ENCODE assay signal across 12 cellular contexts in the genomic region with DNA sequence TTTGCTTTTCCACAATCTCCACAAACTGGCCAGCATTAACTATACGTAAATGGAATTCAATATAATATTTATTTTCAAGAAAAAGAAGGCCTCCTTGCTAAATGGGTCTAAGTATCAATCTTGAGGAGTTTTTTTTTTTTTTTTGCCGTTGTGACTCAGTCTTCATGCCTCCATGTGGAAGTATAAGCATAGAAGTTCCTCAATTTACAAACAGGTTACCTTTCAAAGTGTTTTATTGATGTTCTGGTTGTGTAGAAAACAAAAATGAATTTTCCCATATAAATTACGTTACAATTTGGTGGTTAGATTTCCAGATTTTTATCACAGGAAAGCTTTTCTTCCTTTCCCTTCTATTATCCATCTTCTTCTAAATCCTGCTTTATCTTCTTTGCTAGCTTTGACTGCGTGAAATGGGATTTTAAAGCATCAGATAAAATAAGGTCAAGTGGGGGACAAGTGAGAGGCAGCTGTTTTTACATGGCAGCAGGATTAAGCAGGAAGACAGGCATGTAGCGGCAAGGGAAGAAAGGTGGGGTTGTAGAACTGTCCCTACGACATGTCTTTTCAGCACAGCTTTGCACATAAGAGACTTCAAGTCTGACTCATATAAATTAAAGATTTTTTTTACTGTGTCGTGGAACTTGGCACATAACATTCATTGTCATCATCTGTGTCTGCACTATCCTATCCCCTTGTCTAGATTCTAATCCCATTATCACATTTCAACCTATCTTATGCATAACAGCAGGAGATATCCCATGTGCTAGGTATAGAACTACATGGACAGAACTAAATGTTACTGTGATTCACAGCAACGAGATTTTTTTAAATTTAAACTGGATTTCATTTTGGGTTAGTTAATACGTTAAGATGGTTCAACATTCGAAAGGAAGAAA.
A peak's percentile ranks its signal among the peaks of the same experiment; 100 is the strongest.
DNase-seq lines count a peak whose midpoint lies in the region; ATAC-seq and TF ChIP-seq lines count a peak whose summit lies in the region.
"Had no signal": no experiment of that assay in that cellular context is flagged by ENCODE, and none has a peak within 500 bp of the region (broad histone marks: within the 10 kb centered on the region; RNA-seq: fewer than 3 reads in every experiment).

No MANE protein-coding gene starts in this region.

- no peaks in the 10 kb centered on the region for H3K9me3 Mint-ChIP-seq in activated T-cell treated with anti-CD3 and anti-CD28 coated beads, Interleukin-2, amount 50 U/mL, for 72 hours
- H3K9me3 Mint-ChIP-seq in chondrocyte (ENCODE audit: low read depth): no peaks in the 10 kb centered on the region
- H3K9me3 Mint-ChIP-seq in stimulated activated effector memory CD8-positive, alpha-beta T cell treated with anti-CD3 and anti-CD28 coated beads, Interleukin-12 subunit alpha, Interleukin-12 subunit beta, amount 100 ng/mL, for 72 hours: peaks cover 4% of the 10 kb centered on the region
- H3K9me3 Mint-ChIP-seq: IgD-negative memory B cell had no signal

- peaks cover 6% of the 10 kb centered on the region; the same call in 1 of the 2 replicates for H3K9me3 ChIP-seq in SJCRH30 (replicated peaks)

- H3K4me1 ChIP-seq in SJCRH30: peaks cover 25% of the 10 kb centered on the region

- no peak for ATAC-seq in activated T-cell treated with anti-CD3 and anti-CD28 coated beads, Interleukin-2, amount 50 U/mL, for 72 hours (replicated peaks in 1 of 2)
- ATAC-seq in stimulated activated effector memory CD8-positive, alpha-beta T cell treated with anti-CD3 and anti-CD28 coated beads, Interleukin-12 subunit alpha, Interleukin-12 subunit beta, amount 100 ng/mL, for 72 hours: no peak

- peak overlapping the region in 1 of 2 donors; percentile 81 for H3K4me3 Mint-ChIP-seq in activated T-cell treated with anti-CD3 and anti-CD28 coated beads, Interleukin-2, amount 50 U/mL, for 72 hours
- H3K4me3 Mint-ChIP-seq in chondrocyte (ENCODE audit: unreplicated experiment): no peak overlapping the region
- peak overlapping the region; percentile 52 for H3K4me3 Mint-ChIP-seq in stimulated activated effector memory CD8-positive, alpha-beta T cell treated with anti-CD3 and anti-CD28 coated beads, Interleukin-12 subunit alpha, Interleukin-12 subunit beta, amount 100 ng/mL, for 72 hours

- peaks cover 12% of the 10 kb centered on the region for H3K27me3 Mint-ChIP-seq in activated T-cell treated with anti-CD3 and anti-CD28 coated beads, Interleukin-2, amount 50 U/mL, for 72 hours (ENCODE audit: low read depth)
- H3K27me3 Mint-ChIP-seq in chondrocyte (ENCODE audit: low read depth): no peaks in the 10 kb centered on the region
- H3K27me3 Mint-ChIP-seq: IgD-negative memory B cell had no signal

- TF ChIP-seq CTCF in chondrocyte (IDR thresholded peaks at IDR 0.05): no peak

- DNase-seq in activated T-cell treated with anti-CD3 and anti-CD28 coated beads, Interleukin-2, amount 50 U/mL, for 72 hours: no peak
- DNase-seq in activated T-cell treated with anti-CD3 and anti-CD28 coated beads, Interleukin-2, amount 50 U/mL, for 1 hour: no peak
- DNase-seq in SJCRH30 (peak; percentile 76 to 90), chondrocyte (ENCODE audit: low spot score) (no peak), NCI-H2081 treated with DMSO at 0.1 percent for 48 hours (lab: John Stamatoyannopoulos, UW) (no peak)
- DNase-seq in stimulated activated effector memory CD8-positive, alpha-beta T cell treated with anti-CD3 and anti-CD28 coated beads, Interleukin-12 subunit alpha, Interleukin-12 subunit beta, amount 100 ng/mL, for 72 hours (ENCODE audit: low spot score in 2 of 2): no peak
- DNase-seq in stimulated activated CD4-positive, alpha-beta T cell treated with anti-CD3 and anti-CD28 coated beads, Interleukin-4, amount 100 ng/mL, for 1 hour: no peak
- no peak for DNase-seq in stimulated activated CD4-positive, alpha-beta T cell treated with anti-CD3 and anti-CD28 coated beads, Interleukin-2, amount 100 ng/mL, for 24 hours
- DNase-seq: foreskin melanocyte, substantia nigra had no signal

- no peaks in the 10 kb centered on the region for H3K27me3 ChIP-seq in SJCRH30

- peaks cover 2 to 4% of the 10 kb centered on the region in 2 donors for H3K36me3 Mint-ChIP-seq in activated T-cell treated with anti-CD3 and anti-CD28 coated beads, Interleukin-2, amount 50 U/mL, for 72 hours (ENCODE audit: insufficient read depth in 2 of 2)
- no peaks in the 10 kb centered on the region for H3K36me3 Mint-ChIP-seq in chondrocyte (ENCODE audit: low read depth)
- peaks cover 15% of the 10 kb centered on the region for H3K36me3 Mint-ChIP-seq in stimulated activated effector memory CD8-positive, alpha-beta T cell treated with anti-CD3 and anti-CD28 coated beads, Interleukin-12 subunit alpha, Interleukin-12 subunit beta, amount 100 ng/mL, for 72 hours

- peaks cover 28% of the 10 kb centered on the region for H3K4me1 Mint-ChIP-seq in activated T-cell treated with anti-CD3 and anti-CD28 coated beads, Interleukin-2, amount 50 U/mL, for 72 hours (ENCODE audit: low read depth)
- H3K4me1 Mint-ChIP-seq in chondrocyte (ENCODE audit: low read depth): peaks cover 21% of the 10 kb centered on the region
- peaks cover 46% of the 10 kb centered on the region for H3K4me1 Mint-ChIP-seq in stimulated activated effector memory CD8-positive, alpha-beta T cell treated with anti-CD3 and anti-CD28 coated beads, Interleukin-12 subunit alpha, Interleukin-12 subunit beta, amount 100 ng/mL, for 72 hours

- no peak overlapping the region for H3K4me3 ChIP-seq in SJCRH30
- H3K4me3 ChIP-seq: SK-N-MC had no signal

- peak overlapping the region; percentile 97 for H3K27ac Mint-ChIP-seq in activated T-cell treated with anti-CD3 and anti-CD28 coated beads, Interleukin-2, amount 50 U/mL, for 72 hours
- H3K27ac Mint-ChIP-seq in chondrocyte (ENCODE audit: unreplicated experiment): peak overlapping the region; percentile 78
- peak overlapping the region; percentile 96 for H3K27ac Mint-ChIP-seq in stimulated activated effector memory CD8-positive, alpha-beta T cell treated with anti-CD3 and anti-CD28 coated beads, Interleukin-12 subunit alpha, Interleukin-12 subunit beta, amount 100 ng/mL, for 72 hours
- H3K27ac Mint-ChIP-seq: IgD-negative memory B cell had no signal

- no peaks in the 10 kb centered on the region for H3K36me3 ChIP-seq in SJCRH30

- H3K27ac ChIP-seq in SJCRH30: peak overlapping the region; percentile 80
- H3K27ac ChIP-seq: SK-N-MC had no signal

Comparison
In these comparisons a context has a peak if more than half of its experiments do, and no peak if none do; other contexts are left out.
1. DNase-seq: peak in SJCRH30 (2 of 2); none in activated T-cell treated with anti-CD3 and anti-CD28 coated beads, Interleukin-2, amount 50 U/mL, for 72 hours (0 of 2), activated T-cell treated with anti-CD3 and anti-CD28 coated beads, Interleukin-2, amount 50 U/mL, for 1 hour (single experiment), chondrocyte (single experiment), stimulated activated effector memory CD8-positive, alpha-beta T cell treated with anti-CD3 and anti-CD28 coated beads, Interleukin-12 subunit alpha, Interleukin-12 subunit beta, amount 100 ng/mL, for 72 hours (0 of 2), stimulated activated CD4-positive, alpha-beta T cell treated with anti-CD3 and anti-CD28 coated beads, Interleukin-4, amount 100 ng/mL, for 1 hour (single experiment), stimulated activated CD4-positive, alpha-beta T cell treated with anti-CD3 and anti-CD28 coated beads, Interleukin-2, amount 100 ng/mL, for 24 hours (0 of 2) and NCI-H2081 treated with DMSO at 0.1 percent for 48 hours (single experiment).
2. Peak in every context shown above with its lines, with median percentiles within 50 percentile points of each other: H3K27ac Mint-ChIP-seq.